ENCODE assay signal across 8 cellular contexts in genomic region chr22:45240137-45240809, GRCh38. TPM values are rescaled to one million over a fixed set of nuclear protein-coding genes. Genes with fewer than 3 reads are reported as not detected.
DNase-seq lines count a peak whose midpoint lies in the region; ATAC-seq and TF ChIP-seq lines count a peak whose summit lies in the region.

No MANE protein-coding gene starts in this region.

- H3K9me3 Mint-ChIP-seq in activated T-helper 17 cell treated with anti-CD3 and anti-CD28 coated beads, Interleukin-2, amount 50 U/mL, for 72 hours, result no peaks in the 10 kb centered on the region

- WGBS in heart left ventricle, 4 donors, result 1 to 2% (median 2%) methylated on average over 24 to 72 of the region's 72 CpGs

- H3K9me3 ChIP-seq in KOPT-K1 (ENCODE audit: insufficient read depth, low read length, poor library complexity, severe bottlenecking) (no peaks in the 10 kb centered on the region), heart left ventricle (no peaks in the 10 kb centered on the region)

- peak; percentile 16 for ATAC-seq in GM18498 (IDR thresholded peaks at IDR 0.05; ENCODE audit: unreplicated experiment)
- ATAC-seq in activated T-helper 17 cell treated with anti-CD3 and anti-CD28 coated beads, Interleukin-2, amount 50 U/mL, for 72 hours (replicated peaks), result peak; percentile 74
- peak in 3 of 4 donors; percentile 22 to 25 (median 23) for ATAC-seq in heart left ventricle

- DNase-seq in heart left ventricle, result peak in 2 of 5 donors; percentile 37 to 47
- DNase-seq in NOMO-1 treated with DMSO at 0.1 percent for 48 hours (lab: John Stamatoyannopoulos, UW; ENCODE audit: unreplicated experiment), result no peak
- DNase-seq in NCI-H1694 treated with DMSO at 0.1 percent for 48 hours (lab: John Stamatoyannopoulos, UW), result no peak
- no peak for DNase-seq in NCI-H2081 (lab: John Stamatoyannopoulos, UW)

- H3K36me3 ChIP-seq in KOPT-K1 (ENCODE audit: insufficient read depth, low read length), result peaks cover 20% of the 10 kb centered on the region; the same call in 1 of the 2 replicates
- peaks cover 0 to 11% (median 0%) of the 10 kb centered on the region in 9 donors for H3K36me3 ChIP-seq in heart left ventricle
- H3K36me3 ChIP-seq in rectal smooth muscle tissue (ENCODE audit: control insufficient read depth, insufficient read depth, low read length), result no peaks in the 10 kb centered on the region

- TF ChIP-seq CTCF in heart left ventricle (IDR thresholded peaks at IDR 0.05), result no peak

- H3K4me3 ChIP-seq in heart left ventricle (peak overlapping the region; percentile 45 to 86 (median 68)), rectal smooth muscle tissue (ENCODE audit: low read length) (peak overlapping the region; percentile 69)

- H3K4me1 Mint-ChIP-seq in activated T-helper 17 cell treated with anti-CD3 and anti-CD28 coated beads, Interleukin-2, amount 50 U/mL, for 72 hours, result no peaks in the 10 kb centered on the region

- no peak for TF ChIP-seq POLR2A in heart left ventricle (IDR thresholded peaks at IDR 0.05)

- H3K36me3 Mint-ChIP-seq in activated T-helper 17 cell treated with anti-CD3 and anti-CD28 coated beads, Interleukin-2, amount 50 U/mL, for 72 hours (ENCODE audit: low read depth), result no peaks in the 10 kb centered on the region

- peaks cover 0 to 51% (median 12%) of the 10 kb centered on the region in 12 donors for H3K4me1 ChIP-seq in heart left ventricle
- H3K4me1 ChIP-seq in rectal smooth muscle tissue (ENCODE audit: control insufficient read depth, insufficient read depth, low read length), result peaks cover 7% of the 10 kb centered on the region

- intact Hi-C loops in heart left ventricle (cut with DNase I), result loop anchor here in 4 of 10 donors (2.0 to 10.0 kb wide), 3 partner anchors 75 to 78 kb away; partner anchors contain the start of gene NUP50 (in 4 of the 4)

- no peaks in the 10 kb centered on the region for H3K27me3 Mint-ChIP-seq in activated T-helper 17 cell treated with anti-CD3 and anti-CD28 coated beads, Interleukin-2, amount 50 U/mL, for 72 hours

- H3K27ac ChIP-seq in KOPT-K1 (ENCODE audit: low read depth, low read length, poor library complexity, severe bottlenecking) (peak overlapping the region; percentile 55), heart left ventricle (peak overlapping the region in 6 of 12 donors; percentile 17 to 74 (median 34)), rectal smooth muscle tissue (ENCODE audit: low read depth, low read length) (no peak overlapping the region)

- peak overlapping the region; percentile 87 for H3K27ac Mint-ChIP-seq in activated T-helper 17 cell treated with anti-CD3 and anti-CD28 coated beads, Interleukin-2, amount 50 U/mL, for 72 hours

- H3K27me3 ChIP-seq in heart left ventricle (no peaks in the 10 kb centered on the region), rectal smooth muscle tissue (ENCODE audit: control insufficient read depth, insufficient read depth, low read length) (no peaks in the 10 kb centered on the region)

- no peak overlapping the region for H3K9ac ChIP-seq in rectal smooth muscle tissue (ENCODE audit: low read length)

- H3K4me3 Mint-ChIP-seq in activated T-helper 17 cell treated with anti-CD3 and anti-CD28 coated beads, Interleukin-2, amount 50 U/mL, for 72 hours, result peak overlapping the region; percentile 88

RNA-seq across cellular contexts. Expression of gene KIAA0930, which starts 0.4 kb away (rescaled TPM):
- total RNA-seq in activated T-helper 17 cell treated with anti-CD3 and anti-CD28 coated beads, Interleukin-2, amount 50 U/mL, for 72 hours, result 10 to 100 TPM in 1 of 2 donors, 1 to 10 TPM in 1; 8.7 to 24.1 TPM
- total RNA-seq in heart left ventricle, result 10 to 100 TPM; 14.7 to 67.1 (median 18.7) TPM
- 10 to 100 TPM in 1 of 2 donors, 1 to 10 TPM in 1; 8.5 to 25.1 TPM for polyA plus RNA-seq in heart left ventricle

RNA-seq across cellular contexts. Expression of gene UPK3A, which starts 44.5 kb away (rescaled TPM):
- not detected for total RNA-seq in activated T-helper 17 cell treated with anti-CD3 and anti-CD28 coated beads, Interleukin-2, amount 50 U/mL, for 72 hours
- total RNA-seq in heart left ventricle, result under 1 TPM in 2 of 9 donors, not detected in 7; 0.34 to 0.45 TPM
- under 1 TPM in 1 of 2 donors, not detected in 1; 0.15 TPM for polyA plus RNA-seq in heart left ventricle

Comparison
In these comparisons a context has a peak if more than half of its experiments do, and no peak if none do; other contexts are left out.
1. ATAC-seq: peak in every context shown above with its lines; median percentile 74 in activated T-helper 17 cell treated with anti-CD3 and anti-CD28 coated beads, Interleukin-2, amount 50 U/mL, for 72 hours; 23 in heart left ventricle; 16 in GM18498.